Comparison of ENCODE assay signal across 32 cellular contexts in the genomic region with DNA sequence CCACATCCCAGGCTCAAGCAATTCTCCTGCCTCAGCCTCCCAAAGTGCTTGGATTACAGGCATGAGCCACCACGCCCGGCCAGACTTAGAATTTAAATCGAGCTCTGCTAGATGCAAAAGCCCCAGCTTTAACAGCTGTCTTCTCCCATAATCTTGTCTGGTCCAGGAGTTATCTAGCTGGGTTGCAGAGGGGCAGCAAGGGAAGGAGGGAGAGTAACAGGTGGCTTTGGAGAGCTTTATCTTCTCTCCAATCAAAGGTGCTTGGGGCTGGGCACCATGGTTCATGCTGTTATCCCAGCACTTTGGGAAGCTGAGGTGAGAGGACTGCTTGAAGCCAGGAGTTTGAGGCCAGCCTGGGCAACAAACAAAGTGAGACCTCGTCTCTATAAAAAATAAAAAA. TPM values are rescaled to one million over a fixed set of nuclear protein-coding genes. Genes with fewer than 3 reads are reported as not detected.
"Had no signal": no experiment of that assay in that cellular context is flagged by ENCODE, and none has a peak within 500 bp of the region (broad histone marks: within the 10 kb centered on the region; RNA-seq: fewer than 3 reads in every experiment).

No MANE protein-coding gene starts in this region.

- DNase-seq: activated B cell treated with CpG ODN at 0.5 μM for 24 hours; activated CD4-positive, alpha-beta T cell treated with anti-CD3 and anti-CD28 coated beads for 48 hours; activated CD4-positive, alpha-beta T cell treated with anti-CD3 and anti-CD28 coated beads, Interleukin-2, amount 50 U/mL, for 1 hour; activated CD4-positive, alpha-beta T cell treated with anti-CD3 and anti-CD28 coated beads, Interleukin-2, amount 50 U/mL, for 48 hours; activated CD8-positive, alpha-beta memory T cell treated with anti-CD3 and anti-CD28 coated beads for 24 hours; activated CD8-positive, alpha-beta T cell treated with anti-CD3 and anti-CD28 coated beads for 36 hours; activated effector memory CD4-positive, alpha-beta T cell treated with Interleukin-2 at 50 U/mL for 16 hours; activated gamma-delta T cell treated with Interleukin-2 at 50 U/mL for 16 hours; activated naive CD4-positive, alpha-beta T cell treated with anti-CD3 and anti-CD28 coated beads, Interleukin-2, amount 50 U/mL, for 16 hours; activated naive CD4-positive, alpha-beta T cell treated with Interleukin-2 at 50 U/mL for 16 hours; activated T-cell treated with anti-CD3 and anti-CD28 coated beads, Interleukin-2, amount 50 U/mL, for 4 hours; amniotic stem cell; anterior cingulate cortex; brain microvascular endothelial cell; cortex of kidney; dermis blood vessel endothelial cell; effector CD4-positive, alpha-beta T cell; effector memory CD8-positive, alpha-beta T cell; erythroblast; foreskin keratinocyte; gastrocnemius medialis; glutamatergic neuron; heart left ventricle; T-helper 2 cell had no signal

- H3K4me3 ChIP-seq: esophagus muscularis mucosa, gastrocnemius medialis, heart left ventricle had no signal

- H3K27ac ChIP-seq: brain microvascular endothelial cell, esophagus muscularis mucosa, foreskin keratinocyte, gastrocnemius medialis, heart left ventricle, VCaP had no signal

- H3K4me1 ChIP-seq: foreskin keratinocyte, gastrocnemius medialis had no signal

- ATAC-seq: activated T-cell treated with anti-CD3 and anti-CD28 coated beads, Interleukin-2, amount 50 U/mL, for 4 hours; effector memory CD8-positive, alpha-beta T cell; gastrocnemius medialis; heart left ventricle had no signal

- H3K36me3 ChIP-seq: brain microvascular endothelial cell, esophagus muscularis mucosa, gastrocnemius medialis, heart left ventricle had no signal

- H3K9me3 ChIP-seq: esophagus muscularis mucosa, gastrocnemius medialis, heart left ventricle had no signal

- FAIRE-seq: astrocyte, bronchial epithelial cell had no signal

RNA-seq across cellular contexts. Expression of a gene that starts 3.9 kb away (rescaled TPM):
- total RNA-seq: activated B cell treated with CpG ODN at 0.5 μM for 24 hours; activated CD8-positive, alpha-beta T cell treated with anti-CD3 and anti-CD28 coated beads for 36 hours; activated T-cell treated with anti-CD3 and anti-CD28 coated beads, Interleukin-2, amount 50 U/mL, for 4 hours; activated T-helper 17 cell treated with anti-CD3 and anti-CD28 coated beads, Interleukin-2, amount 50 U/mL, for 72 hours; astrocyte; cardiac septum; dermis blood vessel endothelial cell; esophagus muscularis mucosa; gastrocnemius medialis; T-helper 1 cell treated with Interleukin-12 subunit alpha and Interleukin-12 subunit beta and Interleukin-4 antibody, amounts not matched to agents 30 ng/mL and 1 ng/mL, for 36 hours had no signal
- polyA plus RNA-seq: foreskin keratinocyte, heart left ventricle had no signal

RNA-seq across cellular contexts. Expression of a gene that starts 34.5 kb away (rescaled TPM):
- total RNA-seq: bronchial epithelial cell; cardiac septum; cerebellum; dermis blood vessel endothelial cell; esophagus muscularis mucosa; gastrocnemius medialis; T-helper 1 cell treated with Interleukin-12 subunit alpha and Interleukin-12 subunit beta and Interleukin-4 antibody, amounts not matched to agents 30 ng/mL and 1 ng/mL, for 36 hours had no signal
- polyA plus RNA-seq: heart left ventricle had no signal
